Comparison of ENCODE assay signal across 15 cellular contexts in the genomic region with DNA sequence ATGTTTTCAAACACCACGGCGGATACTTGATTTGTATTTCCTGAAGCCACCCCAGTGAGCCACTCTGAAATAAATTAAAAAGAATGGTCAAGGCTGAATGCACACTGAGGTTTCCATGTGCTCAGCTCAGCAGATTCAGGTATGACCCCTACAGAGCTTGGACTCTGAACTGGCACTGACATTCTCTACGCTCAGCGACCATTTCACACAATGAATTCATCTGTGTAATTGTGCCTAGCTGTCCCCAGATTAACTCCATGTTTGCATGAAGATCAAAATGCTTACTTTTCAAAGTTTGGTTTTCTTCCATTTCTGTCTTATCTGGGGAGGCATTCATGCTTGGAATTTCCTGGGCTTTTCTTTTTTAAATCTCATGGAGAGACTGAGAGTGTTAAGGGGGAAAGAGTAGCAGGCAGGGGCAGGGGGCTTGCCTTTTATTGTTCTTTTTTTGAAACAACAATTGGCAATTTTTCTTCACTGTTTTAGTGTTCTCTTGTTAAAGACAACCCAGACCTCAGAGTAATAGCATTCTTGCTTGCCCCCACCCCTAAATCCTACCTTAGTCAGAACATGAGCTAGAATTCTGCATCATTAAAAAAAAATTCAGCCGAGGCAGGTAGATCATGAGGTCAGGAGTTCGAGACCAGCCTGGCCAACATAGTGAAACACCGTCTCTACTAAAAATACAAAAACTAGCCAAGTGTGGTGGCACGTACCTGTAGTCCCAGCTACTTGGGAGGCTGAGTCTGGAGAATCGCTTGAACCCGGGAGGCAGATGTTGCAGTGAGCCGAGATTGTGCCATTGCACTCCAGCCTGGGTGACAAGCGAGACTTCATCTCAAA.
DNase-seq lines count a peak whose midpoint lies in the region; ATAC-seq and TF ChIP-seq lines count a peak whose summit lies in the region.
"Had no signal": no experiment of that assay in that cellular context is flagged by ENCODE, and none has a peak within 500 bp of the region (broad histone marks: within the 10 kb centered on the region; RNA-seq: fewer than 3 reads in every experiment).

No MANE protein-coding gene starts in this region.

- H3K4me3 ChIP-seq in epithelial cell of proximal tubule (ENCODE audit: low read depth, low read length): no peak overlapping the region
- H3K4me3 ChIP-seq in CD8-positive, alpha-beta T cell (ENCODE audit: low read depth, low read length): no peak overlapping the region
- H3K4me3 ChIP-seq: left ventricle myocardium inferior, prostate gland, tibial artery had no signal

- no peaks in the 10 kb centered on the region for H3K36me3 ChIP-seq in CD8-positive, alpha-beta T cell (ENCODE audit: insufficient read depth, low read length)
- H3K36me3 ChIP-seq: left ventricle myocardium inferior, prostate gland, tibial artery had no signal

- no peaks in the 10 kb centered on the region for H3K27me3 ChIP-seq in CD8-positive, alpha-beta T cell (ENCODE audit: insufficient read depth, low read length)

- CTCF ChIA-PET in CD8-positive, alpha-beta T cell (lab: Charles Lee): no interaction called here
- CTCF ChIA-PET in activated CD8-positive, alpha-beta memory T cell treated with anti-CD3 and anti-CD28 coated beads, Interleukin-2, amount 10 ng/mL, durations not matched to agents 7 days and 5 days (lab: Charles Lee): interaction anchor here (0.6 kb wide), 1 partner anchor 20 kb away, joined by 3 read pairs; no protein-coding TSS in a partner anchor
- CTCF ChIA-PET in activated CD4-positive, alpha-beta T cell treated with anti-CD3 and anti-CD28 coated beads, Interleukin-2, amount 10 ng/mL, durations not matched to agents 7 days and 5 days (lab: Charles Lee): no interaction called here

- peaks cover 71% of the 10 kb centered on the region for H3K4me1 Mint-ChIP-seq in CD14-positive monocyte
- H3K4me1 Mint-ChIP-seq in CD8-positive, alpha-beta T cell (ENCODE audit: low read depth): no peaks in the 10 kb centered on the region
- H3K4me1 Mint-ChIP-seq in activated CD8-positive, alpha-beta memory T cell treated with anti-CD3 and anti-CD28 coated beads, Interleukin-2, amount 10 ng/mL, durations not matched to agents 7 days and 5 days: peaks cover 43% of the 10 kb centered on the region
- peaks cover 38% of the 10 kb centered on the region for H3K4me1 Mint-ChIP-seq in activated CD4-positive, alpha-beta T cell treated with anti-CD3 and anti-CD28 coated beads, Interleukin-2, amount 10 ng/mL, durations not matched to agents 7 days and 5 days

- ATAC-seq in GM19397 (IDR thresholded peaks at IDR 0.05; ENCODE audit: unreplicated experiment) (peak; percentile 53), HG03571 (IDR thresholded peaks at IDR 0.05; ENCODE audit: unreplicated experiment) (peak; percentile 45)
- ATAC-seq in CD8-positive, alpha-beta T cell: no peak
- ATAC-seq in activated CD8-positive, alpha-beta memory T cell treated with anti-CD3 and anti-CD28 coated beads, Interleukin-2, amount 10 ng/mL, durations not matched to agents 7 days and 5 days: no peak

- TF ChIP-seq CTCF in CD14-positive monocyte (IDR thresholded peaks at IDR 0.05): no peak
- TF ChIP-seq CTCF in epithelial cell of proximal tubule (conservative IDR thresholded peaks at IDR 0.05; ENCODE audit: low read depth, low read length): no peak
- TF ChIP-seq CTCF in CD8-positive, alpha-beta T cell (IDR thresholded peaks at IDR 0.05): no peak

- POLR2A ChIA-PET in CD8-positive, alpha-beta T cell (lab: Charles Lee): no interaction called here
- POLR2A ChIA-PET in activated CD4-positive, alpha-beta T cell treated with anti-CD3 and anti-CD28 coated beads, Interleukin-2, amount 10 ng/mL, durations not matched to agents 7 days and 5 days (lab: Charles Lee): no interaction called here

- no peak for DNase-seq in CD14-positive monocyte (ENCODE audit: low spot score)
- DNase-seq in epithelial cell of proximal tubule (ENCODE audit: low read depth): peak; percentile 68
- no peak for DNase-seq in DMS153 treated with DMSO at 0.1 percent for 48 hours (lab: John Stamatoyannopoulos, UW; ENCODE audit: unreplicated experiment)
- no peak for DNase-seq in CD8-positive, alpha-beta T cell
- no peak for DNase-seq in activated CD8-positive, alpha-beta memory T cell treated with anti-CD3 and anti-CD28 coated beads, Interleukin-2, amount 10 ng/mL, durations not matched to agents 7 days and 5 days
- DNase-seq in activated CD4-positive, alpha-beta T cell treated with anti-CD3 and anti-CD28 coated beads, Interleukin-2, amount 10 ng/mL, durations not matched to agents 7 days and 5 days: no peak
- DNase-seq: activated CD4-positive, CD25-positive, alpha-beta regulatory T cell; activated naive CD4-positive, alpha-beta T cell treated with Interleukin-2 at 50 U/mL for 16 hours; GF-D8; left ventricle myocardium inferior; NCI-H146; tibial artery had no signal

- peak overlapping the region in 6 of 7 donors; percentile 43 to 96 (median 94) for H3K27ac Mint-ChIP-seq in CD14-positive monocyte
- H3K27ac Mint-ChIP-seq in CD8-positive, alpha-beta T cell: no peak overlapping the region
- no peak overlapping the region for H3K27ac Mint-ChIP-seq in activated CD8-positive, alpha-beta memory T cell treated with anti-CD3 and anti-CD28 coated beads, Interleukin-2, amount 10 ng/mL, durations not matched to agents 7 days and 5 days
- no peak overlapping the region for H3K27ac Mint-ChIP-seq in activated CD4-positive, alpha-beta T cell treated with anti-CD3 and anti-CD28 coated beads, Interleukin-2, amount 10 ng/mL, durations not matched to agents 7 days and 5 days

- intact Hi-C loops in CD14-positive monocyte (cut with micrococcal nuclease): no loop called here
- intact Hi-C loops in CD8-positive, alpha-beta T cell (cut with DNase I, micrococcal nuclease): no loop called here

- H3K4me3 Mint-ChIP-seq in CD14-positive monocyte: no peak overlapping the region
- H3K4me3 Mint-ChIP-seq in CD8-positive, alpha-beta T cell: no peak overlapping the region
- no peak overlapping the region for H3K4me3 Mint-ChIP-seq in activated CD8-positive, alpha-beta memory T cell treated with anti-CD3 and anti-CD28 coated beads, Interleukin-2, amount 10 ng/mL, durations not matched to agents 7 days and 5 days
- no peak overlapping the region for H3K4me3 Mint-ChIP-seq in activated CD4-positive, alpha-beta T cell treated with anti-CD3 and anti-CD28 coated beads, Interleukin-2, amount 10 ng/mL, durations not matched to agents 7 days and 5 days

- H3K27ac ChIP-seq in CD8-positive, alpha-beta T cell (ENCODE audit: low read depth, low read length): no peak overlapping the region
- H3K27ac ChIP-seq: left ventricle myocardium inferior, prostate gland, tibial artery had no signal

- peaks cover 0 to 3% (median 0%) of the 10 kb centered on the region in 3 donors for H3K27me3 Mint-ChIP-seq in CD14-positive monocyte (ENCODE audit: low read depth in 3 of 3)
- H3K27me3 Mint-ChIP-seq in CD8-positive, alpha-beta T cell (ENCODE audit: low read depth): peaks cover 26% of the 10 kb centered on the region
- peaks cover 4% of the 10 kb centered on the region for H3K27me3 Mint-ChIP-seq in activated CD8-positive, alpha-beta memory T cell treated with anti-CD3 and anti-CD28 coated beads, Interleukin-2, amount 10 ng/mL, durations not matched to agents 7 days and 5 days
- H3K27me3 Mint-ChIP-seq in activated CD4-positive, alpha-beta T cell treated with anti-CD3 and anti-CD28 coated beads, Interleukin-2, amount 10 ng/mL, durations not matched to agents 7 days and 5 days: peaks cover 22% of the 10 kb centered on the region

- no peaks in the 10 kb centered on the region for H3K36me3 Mint-ChIP-seq in CD14-positive monocyte
- no peaks in the 10 kb centered on the region for H3K36me3 Mint-ChIP-seq in CD8-positive, alpha-beta T cell
- peaks cover 7% of the 10 kb centered on the region for H3K36me3 Mint-ChIP-seq in activated CD8-positive, alpha-beta memory T cell treated with anti-CD3 and anti-CD28 coated beads, Interleukin-2, amount 10 ng/mL, durations not matched to agents 7 days and 5 days
- H3K36me3 Mint-ChIP-seq in activated CD4-positive, alpha-beta T cell treated with anti-CD3 and anti-CD28 coated beads, Interleukin-2, amount 10 ng/mL, durations not matched to agents 7 days and 5 days (ENCODE audit: low read depth): no peaks in the 10 kb centered on the region

- no peaks in the 10 kb centered on the region for H3K4me1 ChIP-seq in CD8-positive, alpha-beta T cell (ENCODE audit: insufficient read depth, low read length)
- H3K4me1 ChIP-seq: prostate gland, tibial artery had no signal

- no peaks in the 10 kb centered on the region for H3K9me3 ChIP-seq in CD8-positive, alpha-beta T cell (ENCODE audit: low read length)
- H3K9me3 ChIP-seq: left ventricle myocardium inferior, prostate gland, tibial artery had no signal

- H3K9me3 Mint-ChIP-seq in CD14-positive monocyte: no peaks in the 10 kb centered on the region
- no peaks in the 10 kb centered on the region for H3K9me3 Mint-ChIP-seq in CD8-positive, alpha-beta T cell
- H3K9me3 Mint-ChIP-seq in activated CD8-positive, alpha-beta memory T cell treated with anti-CD3 and anti-CD28 coated beads, Interleukin-2, amount 10 ng/mL, durations not matched to agents 7 days and 5 days (ENCODE audit: low read depth): no peaks in the 10 kb centered on the region
- no peaks in the 10 kb centered on the region for H3K9me3 Mint-ChIP-seq in activated CD4-positive, alpha-beta T cell treated with anti-CD3 and anti-CD28 coated beads, Interleukin-2, amount 10 ng/mL, durations not matched to agents 7 days and 5 days

Comparison
In these comparisons a context has a peak if more than half of its experiments do, and no peak if none do; other contexts are left out.
1. H3K27ac Mint-ChIP-seq: peak in CD14-positive monocyte (6 of 7); none in CD8-positive, alpha-beta T cell (single experiment), activated CD8-positive, alpha-beta memory T cell treated with anti-CD3 and anti-CD28 coated beads, Interleukin-2, amount 10 ng/mL, durations not matched to agents 7 days and 5 days (single experiment) and activated CD4-positive, alpha-beta T cell treated with anti-CD3 and anti-CD28 coated beads, Interleukin-2, amount 10 ng/mL, durations not matched to agents 7 days and 5 days (single experiment).
2. ATAC-seq: peak in GM19397 (single experiment) and HG03571 (single experiment); none in CD8-positive, alpha-beta T cell (single experiment) and activated CD8-positive, alpha-beta memory T cell treated with anti-CD3 and anti-CD28 coated beads, Interleukin-2, amount 10 ng/mL, durations not matched to agents 7 days and 5 days (single experiment).